19 cellular contexts compared by ENCODE assay signal in the genomic region with DNA sequence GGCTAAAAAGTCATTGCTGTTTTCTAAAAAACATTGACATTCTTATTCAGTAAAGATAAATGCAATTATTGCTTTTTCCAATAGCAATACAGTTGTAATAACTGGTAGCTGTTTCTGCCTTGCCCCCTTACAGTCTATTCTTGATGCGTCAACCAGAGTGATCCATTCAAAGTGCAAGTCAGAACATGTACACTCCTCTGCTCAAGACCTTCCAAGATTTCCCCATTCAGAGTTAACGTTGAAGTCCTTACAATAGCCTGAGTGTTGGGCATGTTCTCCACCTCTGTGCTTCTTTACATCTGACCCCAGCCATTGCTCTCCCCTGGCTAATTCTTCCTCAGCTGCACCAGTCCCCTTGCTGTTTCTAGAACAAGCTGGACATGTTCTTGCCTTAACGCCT.
"Had no signal": no experiment of that assay in that cellular context is flagged by ENCODE, and none has a peak within 500 bp of the region (broad histone marks: within the 10 kb centered on the region; RNA-seq: fewer than 3 reads in every experiment).

No MANE protein-coding gene starts in this region.

- H3K9me3 ChIP-seq: adrenal gland, body of pancreas had no signal

- H3K4me1 ChIP-seq: adrenal gland, body of pancreas had no signal

- H3K4me3 ChIP-seq: adrenal gland, body of pancreas had no signal

- H3K9me3 Mint-ChIP-seq: dendritic cell treated with granulocyte-macrophage colony-stimulating factor and Interleukin-4, amounts not matched to agents 40 ng/mL and 50 ng/mL, for 4 days; effector memory CD8-positive, alpha-beta T cell; natural killer cell treated with Interleukin-12 subunit alpha and Interleukin-12 subunit beta and Interleukin-15 and Interleukin-18, amount 100 ng/mL, for 72 hours had no signal

- H3K36me3 ChIP-seq: adrenal gland had no signal

- H3K27me3 Mint-ChIP-seq: dendritic cell treated with granulocyte-macrophage colony-stimulating factor and Interleukin-4, amounts not matched to agents 40 ng/mL and 50 ng/mL, for 4 days; effector memory CD8-positive, alpha-beta T cell; natural killer cell treated with Interleukin-12 subunit alpha and Interleukin-12 subunit beta and Interleukin-15 and Interleukin-18, amount 100 ng/mL, for 72 hours; T-helper 17 cell; type B pancreatic cell had no signal

- H3K27ac ChIP-seq: adrenal gland, body of pancreas had no signal

- FAIRE-seq: islet of Langerhans had no signal

- H3K27ac Mint-ChIP-seq: activated T-helper 2 cell treated with anti-CD3 and anti-CD28 coated beads, Interferon-gamma antibody, Interleukin-2, Interleukin-4, amounts not matched to agents 10 μg/mL and 5 μg/mL and 100 μg/mL, durations not matched to agents 14 hours and 24 hours and 36 hours; dendritic cell treated with granulocyte-macrophage colony-stimulating factor and Interleukin-4, amounts not matched to agents 40 ng/mL and 50 ng/mL, for 4 days; effector memory CD8-positive, alpha-beta T cell; natural killer cell treated with Interleukin-12 subunit alpha and Interleukin-12 subunit beta and Interleukin-15 and Interleukin-18, amount 100 ng/mL, for 72 hours; T-helper 17 cell; type B pancreatic cell had no signal

- ATAC-seq: body of pancreas; effector memory CD8-positive, alpha-beta T cell; left lobe of liver; natural killer cell treated with Interleukin-12 subunit alpha and Interleukin-12 subunit beta and Interleukin-15 and Interleukin-18, amount 100 ng/mL, for 72 hours; sciatic nerve; T-helper 17 cell had no signal

- H3K4me3 Mint-ChIP-seq: dendritic cell treated with granulocyte-macrophage colony-stimulating factor and Interleukin-4, amounts not matched to agents 40 ng/mL and 50 ng/mL, for 4 days; effector memory CD8-positive, alpha-beta T cell; natural killer cell treated with Interleukin-12 subunit alpha and Interleukin-12 subunit beta and Interleukin-15 and Interleukin-18, amount 100 ng/mL, for 72 hours; T-helper 17 cell; type B pancreatic cell had no signal

- DNase-seq: activated CD4-positive, alpha-beta T cell treated with anti-CD3 and anti-CD28 coated beads, Interleukin-2, amount 50 U/mL, for 1 hour; activated naive CD4-positive, alpha-beta T cell treated with anti-CD3 and anti-CD28 coated beads, Interleukin-2, amount 50 U/mL, for 16 hours; adrenal gland; body of pancreas; cerebellar nuclear complex; effector memory CD8-positive, alpha-beta T cell; erythroblast; occipital lobe; stimulated activated CD4-positive, alpha-beta T cell treated with anti-CD3 and anti-CD28 coated beads, Interleukin-2, amount 100 ng/mL, for 24 hours; stimulated activated naive CD4-positive, alpha-beta T cell; substantia nigra; T-helper 17 cell had no signal

- H3K27me3 ChIP-seq: adrenal gland, body of pancreas had no signal
